In genomic region chr5:158276692-158277091, GRCh38 we compare ENCODE assay signal across 29 cellular contexts.
"Had no signal": no experiment of that assay in that cellular context is flagged by ENCODE, and none has a peak within 500 bp of the region (broad histone marks: within the 10 kb centered on the region; RNA-seq: fewer than 3 reads in every experiment).

No MANE protein-coding gene starts in this region.

- H3K9me3 Mint-ChIP-seq: stimulated activated effector memory CD8-positive, alpha-beta T cell treated with anti-CD3 and anti-CD28 coated beads, Interleukin-12 subunit alpha, Interleukin-12 subunit beta, amount 100 ng/mL, for 72 hours; stimulated activated naive CD8-positive, alpha-beta T cell treated with anti-CD3 and anti-CD28 coated beads, Interleukin-15, Interleukin-2, amounts not matched to agents 100 ng/mL and 50 ng/mL, for 24 hours had no signal

- H3K36me3 ChIP-seq: heart left ventricle, left ventricle myocardium inferior, pancreas, prostate gland, spleen, suprapubic skin, thoracic aorta, tibial artery, vagina had no signal

- H3K4me1 Mint-ChIP-seq: immature natural killer cell; stimulated activated effector memory CD8-positive, alpha-beta T cell treated with anti-CD3 and anti-CD28 coated beads, Interleukin-12 subunit alpha, Interleukin-12 subunit beta, amount 100 ng/mL, for 72 hours had no signal

- ATAC-seq: heart left ventricle; mucosa of descending colon; naive thymus-derived CD8-positive, alpha-beta T cell; pancreas; right cardiac atrium; sciatic nerve; stimulated activated effector memory CD8-positive, alpha-beta T cell treated with anti-CD3 and anti-CD28 coated beads, Interleukin-12 subunit alpha, Interleukin-12 subunit beta, amount 100 ng/mL, for 72 hours had no signal

- H3K27me3 ChIP-seq: heart left ventricle, pancreas, spleen, tibial artery, vagina had no signal

- H3K27ac ChIP-seq: heart left ventricle, left ventricle myocardium inferior, pancreas, prostate gland, skin epidermis, spleen, suprapubic skin, thoracic aorta, tibial artery, vagina had no signal

- H3K4me3 Mint-ChIP-seq: immature natural killer cell; mesothelial cell of epicardium; naive thymus-derived CD8-positive, alpha-beta T cell; nephron; stimulated activated effector memory CD8-positive, alpha-beta T cell treated with anti-CD3 and anti-CD28 coated beads, Interleukin-12 subunit alpha, Interleukin-12 subunit beta, amount 100 ng/mL, for 72 hours; stimulated activated naive CD8-positive, alpha-beta T cell treated with anti-CD3 and anti-CD28 coated beads, Interleukin-15, Interleukin-2, amounts not matched to agents 100 ng/mL and 50 ng/mL, for 24 hours; type B pancreatic cell had no signal

- H3K4me3 ChIP-seq: heart left ventricle, left ventricle myocardium inferior, lung, mucosa of descending colon, pancreas, prostate gland, skin epidermis, spleen, suprapubic skin, thoracic aorta, tibial artery, vagina had no signal

- H3K4me1 ChIP-seq: heart left ventricle, left ventricle myocardium inferior, pancreas, prostate gland, spleen, suprapubic skin, tibial artery, vagina had no signal

- H3K36me3 Mint-ChIP-seq: immature natural killer cell; mesothelial cell of epicardium; stimulated activated effector memory CD8-positive, alpha-beta T cell treated with anti-CD3 and anti-CD28 coated beads, Interleukin-12 subunit alpha, Interleukin-12 subunit beta, amount 100 ng/mL, for 72 hours had no signal

- H3K27ac Mint-ChIP-seq: immature natural killer cell; mesothelial cell of epicardium; naive thymus-derived CD8-positive, alpha-beta T cell; stimulated activated effector memory CD8-positive, alpha-beta T cell treated with anti-CD3 and anti-CD28 coated beads, Interleukin-12 subunit alpha, Interleukin-12 subunit beta, amount 100 ng/mL, for 72 hours; stimulated activated naive CD8-positive, alpha-beta T cell treated with anti-CD3 and anti-CD28 coated beads, Interleukin-15, Interleukin-2, amounts not matched to agents 100 ng/mL and 50 ng/mL, for 24 hours; type B pancreatic cell had no signal

- H3K9me3 ChIP-seq: left ventricle myocardium inferior, mucosa of descending colon, pancreas, prostate gland, spleen, suprapubic skin, thoracic aorta, tibial artery, vagina had no signal

- DNase-seq: heart left ventricle; hypothalamus; immature natural killer cell; kidney; left ventricle myocardium inferior; mesendoderm; mucosa of descending colon; naive thymus-derived CD8-positive, alpha-beta T cell; nucleus accumbens; pancreas; posterior cingulate gyrus; retina; right cardiac atrium; spleen; stimulated activated CD4-positive, alpha-beta T cell treated with anti-CD3 and anti-CD28 coated beads, Interleukin-4, amount 100 ng/mL, for 24 hours; stimulated activated naive CD4-positive, alpha-beta T cell; tibial artery had no signal
